ENCODE assay signal across 8 cellular contexts in the genomic region with DNA sequence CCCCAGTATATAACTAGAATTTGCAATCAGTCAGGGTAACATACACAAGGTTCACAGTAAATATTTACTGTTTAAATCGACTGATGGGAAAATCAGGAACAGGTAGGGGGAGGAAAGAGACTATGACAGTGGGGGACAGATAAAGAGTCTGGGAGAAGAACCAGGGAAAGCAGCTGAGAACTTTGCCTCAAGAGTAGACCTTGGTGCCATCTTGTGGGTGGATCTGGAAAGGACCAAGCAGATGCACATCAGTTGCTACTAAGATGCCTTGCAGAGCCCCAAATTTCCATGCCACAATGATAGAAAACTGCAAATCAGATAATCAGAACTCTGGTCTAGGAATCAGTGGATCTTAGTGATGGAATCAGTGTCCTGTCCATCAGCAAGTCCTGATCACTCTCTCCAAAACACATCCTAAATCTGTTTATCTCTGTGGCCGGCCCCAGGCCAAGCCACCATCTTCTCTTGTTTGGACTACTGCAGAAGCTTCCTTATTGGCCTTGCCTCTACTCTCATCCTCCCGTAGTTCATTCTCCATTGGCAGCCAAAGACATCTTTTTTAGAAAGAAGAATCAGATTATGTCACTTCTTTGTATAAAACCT.
DNase-seq lines count a peak whose midpoint lies in the region; TF ChIP-seq lines count a peak whose summit lies in the region.

No MANE protein-coding gene starts in this region.

- DNase-seq in ACHN: peak; percentile 59
- DNase-seq in GM04504 (ENCODE audit: low read depth): peak; percentile 49
- DNase-seq in Kasumi-1 (lab: John Stamatoyannopoulos, UW): peak; percentile 71 to 77
- DNase-seq in effector memory CD4-positive, alpha-beta T cell: peak in 2 of 3 donors; percentile 14 to 17
- DNase-seq in midbrain (lab: John Stamatoyannopoulos, UW): peak; percentile 80
- DNase-seq in thyroid gland: peak; percentile 30 to 43
- no peak for DNase-seq in NCI-H774 (lab: John Stamatoyannopoulos, UW)

- intact Hi-C loops in thyroid gland (cut with DNase I): loop anchor here (5.0 kb wide), 1 partner anchor 67 kb away; no protein-coding TSS in a partner anchor

- no peaks in the 10 kb centered on the region for H3K36me3 ChIP-seq in effector memory CD4-positive, alpha-beta T cell (ENCODE audit: control insufficient read depth, insufficient read depth, low read length)
- no peaks in the 10 kb centered on the region for H3K36me3 ChIP-seq in thyroid gland

- H3K27me3 ChIP-seq in effector memory CD4-positive, alpha-beta T cell (replicated peaks; ENCODE audit: control insufficient read depth, insufficient read depth, low read length, poor library complexity, severe bottlenecking): no peaks in the 10 kb centered on the region
- H3K27me3 ChIP-seq in thyroid gland: no peaks in the 10 kb centered on the region

- no peaks in the 10 kb centered on the region for H3K4me1 ChIP-seq in effector memory CD4-positive, alpha-beta T cell (ENCODE audit: control insufficient read depth, insufficient read depth, low read length, poor library complexity, severe bottlenecking)
- H3K4me1 ChIP-seq in thyroid gland: peaks cover 0 to 21% of the 10 kb centered on the region in 2 donors

- TF ChIP-seq CTCF in VCaP (conservative IDR thresholded peaks at IDR 0.05) (peak; percentile 88), thyroid gland (IDR thresholded peaks at IDR 0.05) (peak in 5 of 6 experiments; percentile 29 to 53 (median 45))

- in situ Hi-C loops in ACHN (cut with HindIII; ENCODE audit: low pct_ligation_motif_present, low pct_unique_long_range_greater_than_20kb, low sequenced_read_pairs): no loop called here

- 61 to 67% methylated on average over 3 of the region's 3 CpGs for WGBS in thyroid gland, 2 donors

- no peak for TF ChIP-seq POLR2A in thyroid gland (IDR thresholded peaks at IDR 0.05)

- no peak overlapping the region for H3K4me3 ChIP-seq in effector memory CD4-positive, alpha-beta T cell (ENCODE audit: insufficient read depth, low read depth, low read length, poor library complexity, severe bottlenecking)
- H3K4me3 ChIP-seq in thyroid gland (replicated peaks in 1 of 3): no peak overlapping the region

- H3K9me3 ChIP-seq in effector memory CD4-positive, alpha-beta T cell (ENCODE audit: control insufficient read depth, low read length): no peaks in the 10 kb centered on the region
- no peaks in the 10 kb centered on the region for H3K9me3 ChIP-seq in thyroid gland

- H3K27ac ChIP-seq in VCaP (no peak overlapping the region), thyroid gland (no peak overlapping the region)
- H3K27ac ChIP-seq in effector memory CD4-positive, alpha-beta T cell (ENCODE audit: insufficient read depth, low read length, poor library complexity, severe bottlenecking): no peak overlapping the region
